Comparison of ENCODE assay signal across 16 cellular contexts in genomic region chr19:3979674-3980352, GRCh38. TPM values are rescaled to one million over a fixed set of nuclear protein-coding genes. Genes with fewer than 3 reads are reported as not detected.
DNase-seq lines count a peak whose midpoint lies in the region; ATAC-seq and TF ChIP-seq lines count a peak whose summit lies in the region.
"Had no signal": no experiment of that assay in that cellular context is flagged by ENCODE, and none has a peak within 500 bp of the region (broad histone marks: within the 10 kb centered on the region; RNA-seq: fewer than 3 reads in every experiment).

No MANE protein-coding gene starts in this region.

- H4K5ac ChIP-seq in IMR-90 (ENCODE audit: low read depth, low read length): no peak overlapping the region

- no peak overlapping the region for H4K8ac ChIP-seq in IMR-90 (ENCODE audit: low read depth in 2 of 2, low read length in 2 of 2)

- ATAC-seq in IMR-90 (ENCODE audit: low read depth): no peak
- ATAC-seq in HG03442 (IDR thresholded peaks at IDR 0.05; ENCODE audit: unreplicated experiment): no peak

- in situ Hi-C loops in IMR-90 (cut with MboI; ENCODE audit: low sequenced_read_pairs): no loop called here

- dilution Hi-C loops in IMR-90 (cut with HindIII; ENCODE audit: low sequenced_read_pairs, unreplicated experiment): no loop called here

- intact Hi-C loops in IMR-90 (cut with micrococcal nuclease): no loop called here

- TF ChIP-seq CTCF in IMR-90 (conservative IDR thresholded peaks at IDR 0.05; ENCODE audit: low read depth, low read length) (no peak), chondrocyte (IDR thresholded peaks at IDR 0.05) (no peak), progenitor cell of endocrine pancreas (IDR thresholded peaks at IDR 0.05; ENCODE audit: unreplicated experiment) (no peak)

- peaks cover 14 to 93% of the 10 kb centered on the region in 2 experiments for H3K79me1 ChIP-seq in IMR-90 (ENCODE audit: low read depth in 1 of 2, low read length in 2 of 2)

- H3K4me3 ChIP-seq in IMR-90 (ENCODE audit: insufficient read depth, low read depth, low read length): no peak overlapping the region
- H3K4me3 ChIP-seq: tibial nerve had no signal

- no peak overlapping the region for H2BK15ac ChIP-seq in IMR-90 (ENCODE audit: low read depth, low read length)

- H3K27me3 ChIP-seq in IMR-90 (ENCODE audit: control insufficient read depth, insufficient read depth, low read length): no peaks in the 10 kb centered on the region
- H3K27me3 ChIP-seq: tibial nerve had no signal

- H3K23ac ChIP-seq in IMR-90 (ENCODE audit: low read depth, low read length): no peak overlapping the region

- H3K27ac Mint-ChIP-seq in chondrocyte (ENCODE audit: unreplicated experiment) (peak overlapping the region; percentile 54), progenitor cell of endocrine pancreas (peak overlapping the region; percentile 79)

- no peak overlapping the region for H2AK5ac ChIP-seq in IMR-90 (ENCODE audit: low read depth, low read length)

- POLR2A ChIA-PET in IMR-90 (lab: Charles Lee; ENCODE audit: unreplicated experiment): interaction anchor here (0.6 kb wide), 1 partner anchor 23 kb away, joined by 3 read pairs; no protein-coding TSS in a partner anchor

- no peak for TF ChIP-seq POLR2A in IMR-90 (IDR thresholded peaks at IDR 0.05; ENCODE audit: low read depth, low read length)

- H3K9me1 ChIP-seq in IMR-90 (ENCODE audit: insufficient read depth, low read length): peaks cover 15% of the 10 kb centered on the region; the same call in 1 of the 2 replicates

- 95% methylated on average over 14 of the region's 25 CpGs; no CpG with 5 or more reads in 1 of the 2 experiments for WGBS in IMR-90 (ENCODE audit: extremely low coverage in 2 of 2, insufficient read length in 1 of 2), 2 experiments

- H3K9ac ChIP-seq in IMR-90 (ENCODE audit: low read depth, low read length): no peak overlapping the region

- H3K4me1 ChIP-seq in IMR-90 (ENCODE audit: control insufficient read depth, insufficient read depth, low read length): peaks cover 6% of the 10 kb centered on the region

- DNase-seq in activated T-cell treated with anti-CD3 and anti-CD28 coated beads, Interleukin-2, amount 50 U/mL, for 1 hour: peak; percentile 29
- DNase-seq in activated T-cell treated with anti-CD3 and anti-CD28 coated beads for 4 hours (no peak), IMR-90 (no peak), chondrocyte (ENCODE audit: low spot score) (no peak), progenitor cell of endocrine pancreas (ENCODE audit: low spot score, unreplicated experiment) (no peak), HCEC 1CT (no peak), NCI-H82 treated with DMSO at 0.1 percent for 48 hours (lab: John Stamatoyannopoulos, UW; ENCODE audit: unreplicated experiment) (no peak)
- DNase-seq: anterior cingulate cortex, DMS 273 treated with DMSO at 0.1 percent for 48 hours, midbrain, NCI-H2081, NCI-H748 treated with DMSO at 0.1 percent for 48 hours had no signal

- no peak overlapping the region for H2BK20ac ChIP-seq in IMR-90 (ENCODE audit: low read depth, low read length)

- H3K9me3 Mint-ChIP-seq in chondrocyte (ENCODE audit: low read depth) (no peaks in the 10 kb centered on the region), progenitor cell of endocrine pancreas (ENCODE audit: low read depth) (no peaks in the 10 kb centered on the region)

- no peak overlapping the region for H2AFZ ChIP-seq in IMR-90 (replicated peaks; ENCODE audit: low read length, poor library complexity)

- H3K27me3 Mint-ChIP-seq in chondrocyte (ENCODE audit: low read depth) (no peaks in the 10 kb centered on the region), progenitor cell of endocrine pancreas (no peaks in the 10 kb centered on the region)

- no peak overlapping the region for H3K14ac ChIP-seq in IMR-90 (replicated peaks; ENCODE audit: low read depth, low read length)

- H3K56ac ChIP-seq in IMR-90 (ENCODE audit: extremely low read depth, insufficient read depth, low read length): no peak overlapping the region

- no peak overlapping the region for H4K91ac ChIP-seq in IMR-90 (ENCODE audit: insufficient read depth, low read depth, low read length)

- no peak overlapping the region for H3K18ac ChIP-seq in IMR-90 (ENCODE audit: low read depth, low read length)

- no peak for TF ChIP-seq RAD21 in IMR-90 (IDR thresholded peaks at IDR 0.05; ENCODE audit: low read length)

- H3K36me3 Mint-ChIP-seq in chondrocyte (ENCODE audit: low read depth): peaks cover 59% of the 10 kb centered on the region
- peaks cover 34% of the 10 kb centered on the region for H3K36me3 Mint-ChIP-seq in progenitor cell of endocrine pancreas (ENCODE audit: insufficient read depth)

- H3K36me3 ChIP-seq in IMR-90 (ENCODE audit: control insufficient read depth, insufficient read depth, low read length): peaks cover 92% of the 10 kb centered on the region

- no TSS peak for BruUV-seq in IMR-90 (replicated peaks; lab: Mats Ljungman, UMichigan)

- H3K4me3 Mint-ChIP-seq in chondrocyte (ENCODE audit: unreplicated experiment) (no peak overlapping the region), progenitor cell of endocrine pancreas (ENCODE audit: low read depth) (no peak overlapping the region)

- H3K4ac ChIP-seq in IMR-90 (ENCODE audit: low read depth, low read length): no peak overlapping the region

- H3K27ac ChIP-seq in IMR-90 (ENCODE audit: insufficient read depth, low read length): no peak overlapping the region
- H3K27ac ChIP-seq: tibial nerve had no signal

- H4K20me1 ChIP-seq in IMR-90 (ENCODE audit: insufficient read depth, low read length): peaks cover 100% of the 10 kb centered on the region

- H2BK5ac ChIP-seq in IMR-90 (ENCODE audit: low read depth, low read length, poor library complexity, severe bottlenecking): no peak overlapping the region

- H2AK9ac ChIP-seq in IMR-90 (replicated peaks; ENCODE audit: low read depth, low read length, poor library complexity): peak overlapping the region; percentile 8

- no peak overlapping the region for H2BK120ac ChIP-seq in IMR-90 (ENCODE audit: low read depth, low read length)

- no peaks in the 10 kb centered on the region for H3K9me3 ChIP-seq in IMR-90 (ENCODE audit: control insufficient read depth, insufficient read depth, low read length)
- H3K9me3 ChIP-seq: tibial nerve had no signal

- H3K4me2 ChIP-seq in IMR-90 (ENCODE audit: low read depth, low read length): no peak overlapping the region

- CTCF ChIA-PET in IMR-90 (lab: Yijun Ruan, JAX): interaction anchor here (1.6 kb wide), 1 partner anchor 8 kb away, joined by 3 read pairs; no protein-coding TSS in a partner anchor

- peaks cover 30% of the 10 kb centered on the region for H3K4me1 Mint-ChIP-seq in chondrocyte (ENCODE audit: low read depth)
- H3K4me1 Mint-ChIP-seq in progenitor cell of endocrine pancreas (ENCODE audit: low read depth): peaks cover 15% of the 10 kb centered on the region

TF ChIP-seq in IMR-90, 13 proteins besides CTCF, POLR2A, EP300 and RAD21 (continues in another document):
- no peak for TF ChIP-seq RCOR1 (IDR thresholded peaks at IDR 0.05; ENCODE audit: insufficient replicate concordance, low read length)
- TF ChIP-seq, protein P1, sequence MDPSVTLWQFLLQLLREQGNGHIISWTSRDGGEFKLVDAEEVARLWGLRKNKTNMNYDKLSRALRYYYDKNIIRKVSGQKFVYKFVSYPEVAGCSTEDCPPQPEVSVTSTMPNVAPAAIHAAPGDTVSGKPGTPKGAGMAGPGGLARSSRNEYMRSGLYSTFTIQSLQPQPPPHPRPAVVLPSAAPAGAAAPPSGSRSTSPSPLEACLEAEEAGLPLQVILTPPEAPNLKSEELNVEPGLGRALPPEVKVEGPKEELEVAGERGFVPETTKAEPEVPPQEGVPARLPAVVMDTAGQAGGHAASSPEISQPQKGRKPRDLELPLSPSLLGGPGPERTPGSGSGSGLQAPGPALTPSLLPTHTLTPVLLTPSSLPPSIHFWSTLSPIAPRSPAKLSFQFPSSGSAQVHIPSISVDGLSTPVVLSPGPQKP (IDR thresholded peaks at IDR 0.05; ENCODE audit: borderline replicate concordance, low read depth, low read length): no peak
- TF ChIP-seq CEBPB (IDR thresholded peaks at IDR 0.05; ENCODE audit: low read depth, low read length): no peak
- TF ChIP-seq MAFK (IDR thresholded peaks at IDR 0.05; ENCODE audit: low read depth, low read length): no peak
- no peak for TF ChIP-seq SMC3 (IDR thresholded peaks at IDR 0.05; ENCODE audit: low read depth, low read length)
- TF ChIP-seq NFE2L2 (IDR thresholded peaks at IDR 0.05; ENCODE audit: low read depth, low read length): no peak
- TF ChIP-seq BHLHE40 (IDR thresholded peaks at IDR 0.05; ENCODE audit: low read depth, low read length): no peak
- no peak for TF ChIP-seq FOS (IDR thresholded peaks at IDR 0.05; ENCODE audit: low read depth, low read length)
- TF ChIP-seq RFX5 (IDR thresholded peaks at IDR 0.05; ENCODE audit: low read depth, low read length): no peak

RNA-seq across cellular contexts. Expression of gene EEF2, which starts 5.5 kb away (rescaled TPM):
- total RNA-seq in IMR-90 (2012; rRNA removed): 1,727 and 2,161 TPM in 2 replicates
- 1,505 and 1,547 TPM in 2 replicates for polyA plus RNA-seq in IMR-90 (2012; rRNA removed)
- polyA plus RNA-seq in IMR-90 (2012; cell fraction: cytosol; rRNA removed): 957 and 2,460 TPM in 2 replicates
- 805 and 1,780 TPM in 2 replicates for polyA plus RNA-seq in IMR-90 (2012; cell fraction: nucleus; rRNA removed; ENCODE audit: low replicate concordance)
- total RNA-seq in chondrocyte: 2,036 to 2,432 TPM (median 2,370 TPM) in 3 replicates
- 3,028 and 3,054 TPM in 2 replicates for total RNA-seq in progenitor cell of endocrine pancreas

RNA-seq across cellular contexts. Expression of gene DAPK3, which starts 8.9 kb away (rescaled TPM):
- 128 and 145 TPM in 2 replicates for total RNA-seq in IMR-90 (2012; rRNA removed)
- polyA plus RNA-seq in IMR-90 (2012; rRNA removed): 188 and 202 TPM in 2 replicates
- polyA plus RNA-seq in IMR-90 (2012; cell fraction: cytosol; rRNA removed): 189 and 293 TPM in 2 replicates
- polyA plus RNA-seq in IMR-90 (2012; cell fraction: nucleus; rRNA removed; ENCODE audit: low replicate concordance): 209 and 518 TPM in 2 replicates
- 131 to 185 TPM (median 170 TPM) in 3 replicates for total RNA-seq in chondrocyte
- total RNA-seq in progenitor cell of endocrine pancreas: 105 and 106 TPM in 2 replicates

RNA-seq across cellular contexts. Expression of gene PIAS4, which starts 27.7 kb away (rescaled TPM):
- 10.8 and 13.6 TPM in 2 replicates for total RNA-seq in IMR-90 (2012; rRNA removed)
- polyA plus RNA-seq in IMR-90 (2012; rRNA removed): 12.1 and 16.6 TPM in 2 replicates
- polyA plus RNA-seq in IMR-90 (2012; cell fraction: cytosol; rRNA removed): 11.9 and 21.3 TPM in 2 replicates
- polyA plus RNA-seq in IMR-90 (2012; cell fraction: nucleus; rRNA removed; ENCODE audit: low replicate concordance): 12.0 and 20.3 TPM in 2 replicates
- total RNA-seq in chondrocyte: 26.3 to 29.7 TPM (median 26.7 TPM) in 3 replicates
- total RNA-seq in progenitor cell of endocrine pancreas: 55.3 and 56.3 TPM in 2 replicates

RNA-seq across cellular contexts. Expression of gene NMRK2, which starts 46.9 kb away (rescaled TPM):
- total RNA-seq in IMR-90 (2012; rRNA removed) (not detected in 2 replicates), chondrocyte (not detected in 3 replicates), progenitor cell of endocrine pancreas (1.4 and 2.3 TPM in 2 replicates)
- polyA plus RNA-seq in IMR-90 (2012; rRNA removed): not detected in 2 replicates
- not detected in 2 replicates for polyA plus RNA-seq in IMR-90 (2012; cell fraction: cytosol; rRNA removed)
- not detected in 2 replicates for polyA plus RNA-seq in IMR-90 (2012; cell fraction: nucleus; rRNA removed; ENCODE audit: low replicate concordance)
- total RNA-seq: dermis blood vessel endothelial cell, LHCN-M2, tibial nerve had no signal
